17 cellular contexts compared by ENCODE assay signal in the genomic region with DNA sequence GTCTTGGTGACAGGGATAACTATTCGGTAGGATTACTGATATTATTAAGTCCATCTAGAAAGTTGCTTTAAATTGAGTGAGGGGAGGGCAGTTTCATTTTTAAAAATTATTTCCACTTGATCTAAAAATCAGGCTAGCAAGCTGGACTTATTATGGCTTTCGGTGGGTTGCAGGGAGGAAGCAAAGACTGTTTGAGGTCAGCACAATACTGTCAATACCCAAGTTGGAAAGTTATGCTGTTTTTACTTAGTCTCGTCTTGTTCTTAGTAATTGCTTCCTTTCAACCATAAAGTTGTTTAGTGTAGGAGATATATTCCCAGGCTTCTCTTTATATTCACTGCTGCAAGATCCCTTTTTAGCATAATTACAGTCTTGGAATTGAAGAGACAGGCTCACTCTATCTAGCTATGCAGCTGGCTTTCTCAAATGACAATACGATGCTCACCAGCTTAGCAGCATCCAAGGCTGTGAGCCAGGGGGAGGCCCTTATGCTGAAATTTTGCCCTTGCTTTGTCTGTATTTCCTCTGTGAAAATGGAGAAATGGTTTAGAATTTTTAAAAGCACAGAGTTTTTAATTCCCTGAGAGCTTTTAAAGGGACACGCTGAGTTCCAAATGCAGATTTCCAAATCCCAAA.
"Had no signal": no experiment of that assay in that cellular context is flagged by ENCODE, and none has a peak within 500 bp of the region (broad histone marks: within the 10 kb centered on the region; RNA-seq: fewer than 3 reads in every experiment).

No MANE protein-coding gene starts in this region.

- H3K36me3 ChIP-seq: ascending aorta, heart left ventricle, thyroid gland had no signal

- DNase-seq: activated CD4-positive, alpha-beta T cell treated with anti-CD3 and anti-CD28 coated beads for 1 hour; activated CD4-positive, alpha-beta T cell treated with anti-CD3 and anti-CD28 coated beads, Interleukin-2, amount 50 U/mL, for 4 hours; activated naive CD4-positive, alpha-beta T cell treated with anti-CD3 and anti-CD28 coated beads for 36 hours; dermis blood vessel endothelial cell; effector memory CD8-positive, alpha-beta T cell; foreskin melanocyte; heart left ventricle; mammary epithelial cell; naive thymus-derived CD8-positive, alpha-beta T cell; stimulated activated CD4-positive, alpha-beta T cell treated with anti-CD3 and anti-CD28 coated beads, Interleukin-12 subunit alpha, Interleukin-12 subunit beta, amount 100 ng/mL, for 4 hours; stimulated activated CD4-positive, alpha-beta T cell treated with anti-CD3 and anti-CD28 coated beads, Interleukin-2, amount 100 ng/mL, for 24 hours; thyroid gland had no signal

- ATAC-seq: effector memory CD8-positive, alpha-beta T cell; heart left ventricle; left lobe of liver; naive thymus-derived CD8-positive, alpha-beta T cell; stimulated activated memory B cell treated with anti-CD40 and anti-IgM and Interleukin-4, amounts not matched to agents 10 μg/mL and 1 μg/mL and 100 μg/mL, for 72 hours had no signal

- H3K27ac ChIP-seq: ascending aorta, heart left ventricle, thyroid gland had no signal

- H3K4me1 ChIP-seq: ascending aorta, heart left ventricle, thyroid gland had no signal

- FAIRE-seq: bronchial epithelial cell, keratinocyte had no signal

- H3K27me3 ChIP-seq: ascending aorta, heart left ventricle, thyroid gland had no signal

- H3K4me3 ChIP-seq: ascending aorta, heart left ventricle, thyroid gland had no signal

- H3K9me3 ChIP-seq: ascending aorta, heart left ventricle, thyroid gland had no signal
